In the genomic region with DNA sequence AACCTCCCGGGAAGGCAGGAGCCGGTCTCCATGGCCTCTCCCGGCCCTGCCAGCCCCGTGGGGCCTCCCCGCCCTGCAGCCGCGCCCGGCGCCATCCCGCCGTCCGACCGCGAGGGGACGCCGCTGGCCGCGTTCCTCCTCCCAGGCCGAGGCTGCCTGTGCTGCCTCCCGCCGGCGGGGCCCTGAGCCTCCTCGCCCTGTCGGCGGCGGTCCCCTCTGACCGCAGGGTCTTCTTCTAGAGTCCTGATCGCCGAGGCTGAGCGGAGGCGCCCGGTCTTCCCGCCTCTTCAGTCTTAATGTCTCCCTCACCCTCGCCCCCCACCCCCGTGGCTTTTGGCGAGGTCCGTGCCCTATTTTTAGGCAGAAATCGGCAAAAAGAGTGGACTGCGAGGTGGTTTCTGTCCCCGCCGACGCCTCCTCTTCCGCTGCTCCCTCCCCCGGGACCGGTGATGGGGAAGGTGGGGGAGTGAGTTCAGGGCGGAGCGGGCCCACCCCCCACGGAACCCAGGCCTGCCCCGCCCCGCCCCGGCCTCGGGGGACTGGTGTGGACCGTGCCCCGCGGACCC, we compare ENCODE assay signal across 1 cellular context.
TF ChIP-seq lines count a peak whose summit lies in the region.

No MANE protein-coding gene starts in this region.

TF ChIP-seq in GM23338, 12 proteins besides CTCF, POLR2A, EP300 and RAD21 (continued from another document):
- TF ChIP-seq, protein P1, sequence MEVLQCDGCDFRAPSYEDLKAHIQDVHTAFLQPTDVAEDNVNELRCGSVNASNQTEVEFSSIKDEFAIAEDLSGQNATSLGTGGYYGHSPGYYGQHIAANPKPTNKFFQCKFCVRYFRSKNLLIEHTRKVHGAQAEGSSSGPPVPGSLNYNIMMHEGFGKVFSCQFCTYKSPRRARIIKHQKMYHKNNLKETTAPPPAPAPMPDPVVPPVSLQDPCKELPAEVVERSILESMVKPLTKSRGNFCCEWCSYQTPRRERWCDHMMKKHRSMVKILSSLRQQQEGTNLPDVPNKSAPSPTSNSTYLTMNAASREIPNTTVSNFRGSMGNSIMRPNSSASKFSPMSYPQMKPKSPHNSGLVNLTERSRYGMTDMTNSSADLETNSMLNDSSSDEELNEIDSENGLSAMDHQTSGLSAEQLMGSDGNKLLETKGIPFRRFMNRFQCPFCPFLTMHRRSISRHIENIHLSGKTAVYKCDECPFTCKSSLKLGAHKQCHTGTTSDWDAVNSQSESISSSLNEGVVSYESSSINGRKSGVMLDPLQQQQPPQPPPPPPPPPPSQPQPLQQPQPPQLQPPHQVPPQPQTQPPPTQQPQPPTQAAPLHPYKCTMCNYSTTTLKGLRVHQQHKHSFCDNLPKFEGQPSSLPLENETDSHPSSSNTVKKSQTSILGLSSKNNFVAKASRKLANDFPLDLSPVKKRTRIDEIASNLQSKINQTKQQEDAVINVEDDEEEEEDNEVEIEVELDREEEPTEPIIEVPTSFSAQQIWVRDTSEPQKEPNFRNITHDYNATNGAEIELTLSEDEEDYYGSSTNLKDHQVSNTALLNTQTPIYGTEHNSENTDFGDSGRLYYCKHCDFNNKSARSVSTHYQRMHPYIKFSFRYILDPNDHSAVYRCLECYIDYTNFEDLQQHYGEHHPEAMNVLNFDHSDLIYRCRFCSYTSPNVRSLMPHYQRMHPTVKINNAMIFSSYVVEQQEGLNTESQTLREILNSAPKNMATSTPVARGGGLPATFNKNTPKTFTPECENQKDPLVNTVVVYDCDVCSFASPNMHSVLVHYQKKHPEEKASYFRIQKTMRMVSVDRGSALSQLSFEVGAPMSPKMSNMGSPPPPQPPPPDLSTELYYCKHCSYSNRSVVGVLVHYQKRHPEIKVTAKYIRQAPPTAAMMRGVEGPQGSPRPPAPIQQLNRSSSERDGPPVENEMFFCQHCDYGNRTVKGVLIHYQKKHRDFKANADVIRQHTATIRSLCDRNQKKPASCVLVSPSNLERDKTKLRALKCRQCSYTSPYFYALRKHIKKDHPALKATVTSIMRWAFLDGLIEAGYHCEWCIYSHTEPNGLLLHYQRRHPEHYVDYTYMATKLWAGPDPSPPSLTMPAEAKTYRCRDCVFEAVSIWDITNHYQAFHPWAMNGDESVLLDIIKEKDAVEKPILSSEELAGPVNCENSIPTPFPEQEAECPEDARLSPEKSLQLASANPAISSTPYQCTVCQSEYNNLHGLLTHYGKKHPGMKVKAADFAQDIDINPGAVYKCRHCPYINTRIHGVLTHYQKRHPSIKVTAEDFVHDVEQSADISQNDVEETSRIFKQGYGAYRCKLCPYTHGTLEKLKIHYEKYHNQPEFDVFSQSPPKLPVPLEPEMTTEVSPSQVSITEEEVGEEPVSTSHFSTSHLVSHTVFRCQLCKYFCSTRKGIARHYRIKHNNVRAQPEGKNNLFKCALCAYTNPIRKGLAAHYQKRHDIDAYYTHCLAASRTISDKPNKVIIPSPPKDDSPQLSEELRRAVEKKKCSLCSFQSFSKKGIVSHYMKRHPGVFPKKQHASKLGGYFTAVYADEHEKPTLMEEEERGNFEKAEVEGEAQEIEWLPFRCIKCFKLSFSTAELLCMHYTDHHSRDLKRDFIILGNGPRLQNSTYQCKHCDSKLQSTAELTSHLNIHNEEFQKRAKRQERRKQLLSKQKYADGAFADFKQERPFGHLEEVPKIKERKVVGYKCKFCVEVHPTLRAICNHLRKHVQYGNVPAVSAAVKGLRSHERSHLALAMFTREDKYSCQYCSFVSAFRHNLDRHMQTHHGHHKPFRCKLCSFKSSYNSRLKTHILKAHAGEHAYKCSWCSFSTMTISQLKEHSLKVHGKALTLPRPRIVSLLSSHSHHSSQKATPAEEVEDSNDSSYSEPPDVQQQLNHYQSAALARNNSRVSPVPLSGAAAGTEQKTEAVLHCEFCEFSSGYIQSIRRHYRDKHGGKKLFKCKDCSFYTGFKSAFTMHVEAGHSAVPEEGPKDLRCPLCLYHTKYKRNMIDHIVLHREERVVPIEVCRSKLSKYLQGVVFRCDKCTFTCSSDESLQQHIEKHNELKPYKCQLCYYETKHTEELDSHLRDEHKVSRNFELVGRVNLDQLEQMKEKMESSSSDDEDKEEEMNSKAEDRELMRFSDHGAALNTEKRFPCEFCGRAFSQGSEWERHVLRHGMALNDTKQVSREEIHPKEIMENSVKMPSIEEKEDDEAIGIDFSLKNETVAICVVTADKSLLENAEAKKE (CRISPR knock-in tag; IDR thresholded peaks at IDR 0.05) = no peak
- no peak for TF ChIP-seq STAT1 (IDR thresholded peaks at IDR 0.05; ENCODE audit: unreplicated experiment)
